Comparison of ENCODE assay signal across 16 cellular contexts in genomic region chrX:136850441-136851175, GRCh38. TPM values are rescaled to one million over a fixed set of nuclear protein-coding genes. Genes with fewer than 3 reads are reported as not detected.
DNase-seq lines count a peak whose midpoint lies in the region; ATAC-seq lines count a peak whose summit lies in the region.
"Had no signal": no experiment of that assay in that cellular context is flagged by ENCODE, and none has a peak within 500 bp of the region (broad histone marks: within the 10 kb centered on the region; RNA-seq: fewer than 3 reads in every experiment).

No MANE protein-coding gene starts in this region.

- ATAC-seq in GM19351 (IDR thresholded peaks at IDR 0.05; ENCODE audit: unreplicated experiment) (no peak), HG03135 (IDR thresholded peaks at IDR 0.05; ENCODE audit: unreplicated experiment) (no peak)
- ATAC-seq: natural killer cell treated with Interleukin-12 subunit alpha and Interleukin-12 subunit beta and Interleukin-15 and Interleukin-18, amount 100 ng/mL, for 72 hours had no signal

- no peaks in the 10 kb centered on the region for H3K9me3 Mint-ChIP-seq in activated T-cell treated with anti-CD3 and anti-CD28 coated beads, Interleukin-2, amount 50 U/mL, for 24 hours
- H3K9me3 Mint-ChIP-seq: natural killer cell treated with Interleukin-12 subunit alpha and Interleukin-12 subunit beta and Interleukin-15 and Interleukin-18, amount 100 ng/mL, for 72 hours had no signal

- peaks cover 41% of the 10 kb centered on the region for H3K36me3 Mint-ChIP-seq in activated T-cell treated with anti-CD3 and anti-CD28 coated beads, Interleukin-2, amount 50 U/mL, for 24 hours (ENCODE audit: low read depth)

- H3K27me3 Mint-ChIP-seq in activated T-cell treated with anti-CD3 and anti-CD28 coated beads, Interleukin-2, amount 50 U/mL, for 24 hours, result peaks cover 6% of the 10 kb centered on the region
- H3K27me3 Mint-ChIP-seq: natural killer cell treated with Interleukin-12 subunit alpha and Interleukin-12 subunit beta and Interleukin-15 and Interleukin-18, amount 100 ng/mL, for 72 hours had no signal

- no peaks in the 10 kb centered on the region for H3K4me1 Mint-ChIP-seq in activated T-cell treated with anti-CD3 and anti-CD28 coated beads, Interleukin-2, amount 50 U/mL, for 24 hours (ENCODE audit: low read depth)

- H3K27ac Mint-ChIP-seq in activated T-cell treated with anti-CD3 and anti-CD28 coated beads, Interleukin-2, amount 50 U/mL, for 24 hours, result no peak overlapping the region
- H3K27ac Mint-ChIP-seq: natural killer cell treated with Interleukin-12 subunit alpha and Interleukin-12 subunit beta and Interleukin-15 and Interleukin-18, amount 100 ng/mL, for 72 hours had no signal

- DNase-seq in GM03348 (ENCODE audit: low spot score), result peak; percentile 8
- DNase-seq in NOMO-1 (lab: John Stamatoyannopoulos, UW; ENCODE audit: unreplicated experiment in 2 of 2), result peak; percentile 54 to 87
- DNase-seq in dermis microvascular lymphatic vessel endothelial cell (ENCODE audit: low read depth in 2 of 2), result peak; percentile 28 to 30
- peak; percentile 57 to 67 for DNase-seq in lung microvascular endothelial cell (ENCODE audit: low read depth in 2 of 2)
- no peak for DNase-seq in activated T-cell treated with anti-CD3 and anti-CD28 coated beads, Interleukin-2, amount 50 U/mL, for 24 hours
- DNase-seq in NAMALWA (ENCODE audit: low spot score), result no peak
- DNase-seq: activated effector memory CD4-positive, alpha-beta T cell treated with Interleukin-2 at 50 U/mL for 16 hours; C1 segment of cervical spinal cord; effector CD4-positive, alpha-beta T cell; glutamatergic neuron; kidney glomerular epithelial cell; PC-9; sigmoid colon had no signal

- H3K4me3 Mint-ChIP-seq in activated T-cell treated with anti-CD3 and anti-CD28 coated beads, Interleukin-2, amount 50 U/mL, for 24 hours, result no peak overlapping the region
- H3K4me3 Mint-ChIP-seq: natural killer cell treated with Interleukin-12 subunit alpha and Interleukin-12 subunit beta and Interleukin-15 and Interleukin-18, amount 100 ng/mL, for 72 hours had no signal

RNA-seq across cellular contexts. Expression of gene RBMX, which starts 29.9 kb away (rescaled TPM):
- total RNA-seq in dermis microvascular lymphatic vessel endothelial cell (140 and 159 TPM in 2 replicates), lung microvascular endothelial cell (78.8 and 124 TPM in 2 replicates)

Comparison
In these comparisons a context has a peak if more than half of its experiments do, and no peak if none do; other contexts are left out.
1. DNase-seq: peak in GM03348 (single experiment), NOMO-1 (2 of 2), dermis microvascular lymphatic vessel endothelial cell (2 of 2) and lung microvascular endothelial cell (2 of 2); none in activated T-cell treated with anti-CD3 and anti-CD28 coated beads, Interleukin-2, amount 50 U/mL, for 24 hours (single experiment) and NAMALWA (single experiment).